In genomic region chr5:177369913-177370487, GRCh38 we compare ENCODE assay signal across 13 cellular contexts. TPM values are rescaled to one million over a fixed set of nuclear protein-coding genes. Genes with fewer than 3 reads are reported as not detected.
A peak's percentile ranks its signal among the peaks of the same experiment; 100 is the strongest.
DNase-seq lines count a peak whose midpoint lies in the region; ATAC-seq, FAIRE-seq and TF ChIP-seq lines count a peak whose summit lies in the region.
"Had no signal": no experiment of that assay in that cellular context is flagged by ENCODE, and none has a peak within 500 bp of the region (broad histone marks: within the 10 kb centered on the region; RNA-seq: fewer than 3 reads in every experiment).

No MANE protein-coding gene starts in this region.

- H3K4me3 Mint-ChIP-seq in WTC11, result peak overlapping the region; percentile 49

- no peak for TF ChIP-seq CTCF in WTC11 (IDR thresholded peaks at IDR 0.05)
- TF ChIP-seq CTCF in gastroesophageal sphincter (IDR thresholded peaks at IDR 0.05), result no peak
- no peak for TF ChIP-seq CTCF in spleen (IDR thresholded peaks at IDR 0.05 in 8 of 11, conservative IDR thresholded peaks at IDR 0.05 in 3 of 11)
- no peak for TF ChIP-seq CTCF in suprapubic skin (IDR thresholded peaks at IDR 0.05)

- DNase-seq in GM19239 (ENCODE audit: insufficient read length, low spot score) (no peak), WTC11 (ENCODE audit: low spot score) (no peak), spleen (no peak), NCI-H1092 treated with DMSO at 0.1 percent for 48 hours (lab: John Stamatoyannopoulos, UW) (no peak), suprapubic skin (ENCODE audit: low spot score in 2 of 2) (no peak)
- no peak for DNase-seq in activated CD8-positive, alpha-beta memory T cell treated with anti-CD3 and anti-CD28 coated beads, Interleukin-2, amount 50 U/mL, for 48 hours
- DNase-seq: activated CD8-positive, alpha-beta memory T cell treated with anti-CD3 and anti-CD28 coated beads, Interleukin-2, amount 50 U/mL, for 4 hours had no signal

- H3K9me3 Mint-ChIP-seq in WTC11, result no peaks in the 10 kb centered on the region

- peak; percentile 44 for FAIRE-seq in GM19239 (lab: Jason Lieb, UNC)
- FAIRE-seq: islet of Langerhans had no signal

- CTCF ChIA-PET in WTC11 (lab: Charles Lee), result interaction anchor here (0.6 to 13.2 kb wide), 42 partner anchors 7 to 348 kb away, joined by 3 to 216 read pairs (median 7); partner anchors contain the start of genes F12, FGFR4, GRK6 and LMAN2

- H3K36me3 Mint-ChIP-seq in WTC11, result peaks cover 13% of the 10 kb centered on the region

- H3K4me3 ChIP-seq in gastroesophageal sphincter, result no peak overlapping the region
- peak overlapping the region in 1 of 8 donors; percentile 70 for H3K4me3 ChIP-seq in spleen
- no peak overlapping the region for H3K4me3 ChIP-seq in suprapubic skin

- H3K27me3 ChIP-seq in gastroesophageal sphincter, result peaks cover 3% of the 10 kb centered on the region
- no peaks in the 10 kb centered on the region for H3K27me3 ChIP-seq in spleen (replicated peaks in 1 of 7)
- no peaks in the 10 kb centered on the region for H3K27me3 ChIP-seq in suprapubic skin
- H3K27me3 ChIP-seq: brain microvascular endothelial cell had no signal

- POLR2A ChIA-PET in WTC11 (lab: Charles Lee), result interaction anchor here (0.5 to 1.8 kb wide), 10 partner anchors 18 to 168 kb away, joined by 3 to 9 read pairs (median 4); partner anchors contain the start of genes GRK6, LMAN2, MXD3 and PDLIM7

- H3K27me3 Mint-ChIP-seq in WTC11 (ENCODE audit: low read depth), result peaks cover 5% of the 10 kb centered on the region

- H3K9me3 ChIP-seq in gastroesophageal sphincter (no peaks in the 10 kb centered on the region), spleen (no peaks in the 10 kb centered on the region), suprapubic skin (no peaks in the 10 kb centered on the region)

- ATAC-seq in WTC11, result no peak
- ATAC-seq in gastroesophageal sphincter, result no peak

- H3K4me1 ChIP-seq in gastroesophageal sphincter (peaks cover 0 to 69% (median 17%) of the 10 kb centered on the region in 3 donors), spleen (peaks cover 17 to 97% (median 75%) of the 10 kb centered on the region in 6 donors), suprapubic skin (peaks cover 79% of the 10 kb centered on the region)

- H3K4me1 Mint-ChIP-seq in WTC11, result peaks cover 60% of the 10 kb centered on the region

- TF ChIP-seq EP300 in gastroesophageal sphincter (IDR thresholded peaks at IDR 0.05), result no peak
- TF ChIP-seq EP300 in suprapubic skin (IDR thresholded peaks at IDR 0.05), result no peak

- H3K27ac ChIP-seq in gastroesophageal sphincter, result peak overlapping the region in 3 of 4 donors; percentile 53 to 76 (median 59)
- peak overlapping the region in 7 of 8 donors; percentile 22 to 90 (median 82) for H3K27ac ChIP-seq in spleen
- H3K27ac ChIP-seq in suprapubic skin, result no peak overlapping the region
- H3K27ac ChIP-seq: brain microvascular endothelial cell had no signal

- TF ChIP-seq POLR2A in gastroesophageal sphincter (IDR thresholded peaks at IDR 0.05) (no peak), spleen (IDR thresholded peaks at IDR 0.05) (no peak), suprapubic skin (IDR thresholded peaks at IDR 0.05) (no peak)

- H3K27ac Mint-ChIP-seq in WTC11, result peak overlapping the region; percentile 76

- 38% methylated on average over 3 of the region's 7 CpGs; no CpG with 5 or more reads in 1 of the 2 donors for WGBS in gastroesophageal sphincter (ENCODE audit: low coverage in 1 of 2), 2 donors
- WGBS in spleen, 5 donors, result 68 to 80% (median 71%) methylated on average over 7 of the region's 7 CpGs
- WGBS in suprapubic skin, result 66% methylated on average over 7 of the region's 7 CpGs

- H3K36me3 ChIP-seq in gastroesophageal sphincter (peaks cover 0 to 10% of the 10 kb centered on the region in 2 donors), spleen (peaks cover 0 to 93% (median 35%) of the 10 kb centered on the region in 6 donors), suprapubic skin (no peaks in the 10 kb centered on the region)
- H3K36me3 ChIP-seq: brain microvascular endothelial cell had no signal

- intact Hi-C loops in spleen (cut with DNase I; ENCODE audit: low total_unique reads), result loop anchor here (10.0 kb wide), 1 partner anchor 55 kb away; the partner anchor contains the start of gene MXD3

TF ChIP-seq in WTC11, 78 proteins besides CTCF, POLR2A, EP300 and RAD21:
- TF ChIP-seq PRRX2 (CRISPR knock-in tag; IDR thresholded peaks at IDR 0.05), result no peak
- TF ChIP-seq ETV6 (CRISPR knock-in tag; IDR thresholded peaks at IDR 0.05), result no peak
- no peak for TF ChIP-seq NFE2L1 (CRISPR knock-in tag; IDR thresholded peaks at IDR 0.05)
- TF ChIP-seq ZNF121 (CRISPR knock-in tag; IDR thresholded peaks at IDR 0.05), result no peak
- no peak for TF ChIP-seq USF2 (CRISPR knock-in tag; IDR thresholded peaks at IDR 0.05)
- TF ChIP-seq ATF2 (CRISPR knock-in tag; IDR thresholded peaks at IDR 0.05; ENCODE audit: borderline replicate concordance, low read depth), result no peak
- no peak for TF ChIP-seq ZNF138 (CRISPR knock-in tag; conservative IDR thresholded peaks at IDR 0.05)
- TF ChIP-seq CREB1 (CRISPR knock-in tag; IDR thresholded peaks at IDR 0.05), result no peak
- no peak for TF ChIP-seq MAX (CRISPR knock-in tag; IDR thresholded peaks at IDR 0.05)

RNA-seq across cellular contexts. Expression of gene RGS14, which starts 12.3 kb away (rescaled TPM):
- 60.4 to 74.6 TPM (median 64.6 TPM) in 3 replicates for total RNA-seq in WTC11 (2021)
- 10 to 100 TPM in 3 of 4 donors, 1 to 10 TPM in 1; 7.6 to 20.1 (median 13.7) TPM for total RNA-seq in gastroesophageal sphincter
- 100 to 1,000 TPM in 1 of 7 donors, 10 to 100 TPM in 6; 61.5 to 111 (median 77.1) TPM for total RNA-seq in spleen
- 10 to 100 TPM; 45.3 to 95.9 (median 61.6) TPM for polyA plus RNA-seq in spleen
- 10 to 100 TPM; 38.5 to 85.9 (median 68.8) TPM for total RNA-seq in suprapubic skin

RNA-seq across cellular contexts. Expression of gene SLC34A1, which starts 14.2 kb away (rescaled TPM):
- total RNA-seq in WTC11 (2021), result not detected in 3 replicates
- under 1 TPM in 1 of 4 donors, not detected in 3; 0.12 TPM for total RNA-seq in gastroesophageal sphincter
- total RNA-seq in spleen, result under 1 TPM in 5 of 7 donors, not detected in 2; 0.13 to 0.77 (median 0.19) TPM
- under 1 TPM in 2 of 3 donors, not detected in 1; 0.02 to 0.06 TPM for polyA plus RNA-seq in spleen
- total RNA-seq in suprapubic skin, result under 1 TPM in 1 of 4 donors, not detected in 3; 0.29 TPM
- total RNA-seq: MCF 10A, RPMI7951 had no signal
- polyA plus RNA-seq: neural cell had no signal

RNA-seq across cellular contexts. Expression of gene LMAN2, which starts 18.5 kb away (rescaled TPM):
- total RNA-seq in WTC11 (2021), result 141 to 162 TPM (median 147 TPM) in 3 replicates
- total RNA-seq in gastroesophageal sphincter, result 100 to 1,000 TPM in 3 of 4 donors, 10 to 100 TPM in 1; 78.1 to 147 (median 111) TPM
- total RNA-seq in spleen, result 100 to 1,000 TPM in 4 of 7 donors, 10 to 100 TPM in 3; 92.4 to 211 (median 109) TPM
- polyA plus RNA-seq in spleen, result 10 to 100 TPM; 50.1 to 96.6 (median 72.5) TPM
- 100 to 1,000 TPM; 119 to 191 (median 160) TPM for total RNA-seq in suprapubic skin

RNA-seq across cellular contexts. Expression of gene PFN3, which starts 30.5 kb away (rescaled TPM):
- 0.48 TPM in 1 of 3 replicates, not detected in the others for total RNA-seq in WTC11 (2021)
- not detected for total RNA-seq in gastroesophageal sphincter
- not detected for total RNA-seq in spleen
- polyA plus RNA-seq in spleen, result not detected
- not detected for total RNA-seq in suprapubic skin
- total RNA-seq: MCF 10A, RPMI7951 had no signal
- polyA plus RNA-seq: neural cell had no signal

RNA-seq across cellular contexts. Expression of gene F12, which starts 39.4 kb away (rescaled TPM):
- total RNA-seq in WTC11 (2021), result 10.0 to 12.8 TPM (median 12.1 TPM) in 3 replicates
- total RNA-seq in gastroesophageal sphincter, result under 1 TPM in 2 of 4 donors, not detected in 2; 0.27 to 0.89 TPM
- total RNA-seq in spleen, result 1 to 10 TPM in 3 of 7 donors, under 1 TPM in 4; 0.60 to 1.7 (median 0.94) TPM
- polyA plus RNA-seq in spleen, result 1 to 10 TPM; 1.1 to 2.3 (median 1.3) TPM
- total RNA-seq in suprapubic skin, result 10 to 100 TPM in 1 of 4 donors, 1 to 10 TPM in 3; 2.3 to 18.4 (median 7.1) TPM
